ENCODE assay signal across 11 cellular contexts in the genomic region with DNA sequence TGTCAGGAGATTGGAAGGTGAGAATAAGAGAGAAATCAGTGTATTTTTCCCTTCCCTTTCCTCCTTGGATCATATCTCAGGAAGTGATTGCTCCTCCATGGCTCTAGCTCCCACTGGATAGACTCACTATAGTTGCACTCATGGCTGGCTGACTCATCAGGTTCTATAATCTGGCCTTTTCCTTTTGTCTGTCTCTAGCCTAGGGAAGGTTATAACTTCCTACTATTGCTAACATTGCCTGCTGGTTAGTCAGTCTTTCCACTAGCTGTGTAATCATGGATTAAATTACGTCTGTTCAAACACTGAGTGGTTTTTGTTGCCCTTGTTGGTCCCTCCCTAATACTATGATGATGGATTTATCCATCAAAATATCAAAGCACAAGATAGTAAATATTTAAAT.
DNase-seq lines count a peak whose midpoint lies in the region; ATAC-seq, FAIRE-seq and TF ChIP-seq lines count a peak whose summit lies in the region.
"Had no signal": no experiment of that assay in that cellular context is flagged by ENCODE, and none has a peak within 500 bp of the region (broad histone marks: within the 10 kb centered on the region; RNA-seq: fewer than 3 reads in every experiment).

No MANE protein-coding gene starts in this region.

- H3K4me1 ChIP-seq in SJSA1 (replicated peaks) (peaks cover 16% of the 10 kb centered on the region), thyroid gland (no peaks in the 10 kb centered on the region)

- FAIRE-seq in urothelium cell line (lab: Jason Lieb, UNC), result no peak

- intact Hi-C loops in thyroid gland (cut with DNase I), result no loop called here

- H3K27me3 ChIP-seq in SJSA1 (replicated peaks), result no peaks in the 10 kb centered on the region
- no peaks in the 10 kb centered on the region for H3K27me3 ChIP-seq in thyroid gland
- H3K27me3 ChIP-seq: BLaER1 treated with 17β-estradiol and CSF1 and Interleukin-3, amounts not matched to agents 10 nM and 100 nM had no signal

- peak; percentile 27 for DNase-seq in NCI-H82 (lab: John Stamatoyannopoulos, UW)
- DNase-seq in NCI-H82 treated with DMSO at 0.1 percent for 48 hours (lab: John Stamatoyannopoulos, UW; ENCODE audit: unreplicated experiment), result no peak
- peak; percentile 79 to 82 for DNase-seq in SJSA1 (ENCODE audit: low read depth in 1 of 2, low spot score in 2 of 2)
- DNase-seq in fibroblast of pulmonary artery (ENCODE audit: low read depth), result peak; percentile 93
- DNase-seq in urothelium cell line (ENCODE audit: low spot score), result peak; percentile 72
- DNase-seq in thyroid gland, result no peak
- DNase-seq: activated CD8-positive, alpha-beta T cell treated with anti-CD3 and anti-CD28 coated beads for 36 hours had no signal

- TF ChIP-seq CTCF in fibroblast of pulmonary artery (IDR thresholded peaks at IDR 0.05; ENCODE audit: low read length, missing control alignments), result no peak
- no peak for TF ChIP-seq CTCF in thyroid gland (IDR thresholded peaks at IDR 0.05)

- H3K36me3 ChIP-seq in SJSA1, result no peaks in the 10 kb centered on the region
- H3K36me3 ChIP-seq in thyroid gland, result no peaks in the 10 kb centered on the region
- H3K36me3 ChIP-seq: BLaER1 treated with 17β-estradiol and CSF1 and Interleukin-3, amounts not matched to agents 10 nM and 100 nM; cardiac muscle cell had no signal

- WGBS in thyroid gland, 2 donors, result 59 to 75% methylated on average over 1 of the region's 1 CpG

- H3K4me3 ChIP-seq in SJSA1 (no peak overlapping the region), fibroblast of pulmonary artery (replicated peaks; ENCODE audit: low read depth, low read length) (no peak overlapping the region), thyroid gland (replicated peaks in 1 of 3) (no peak overlapping the region)
- H3K4me3 ChIP-seq: BLaER1 treated with 17β-estradiol and CSF1 and Interleukin-3, amounts not matched to agents 10 nM and 100 nM; cardiac muscle cell had no signal

- H3K27ac ChIP-seq in SJSA1 (peak overlapping the region; percentile 82), thyroid gland (no peak overlapping the region)
- H3K27ac ChIP-seq: BLaER1 treated with 17β-estradiol and CSF1 and Interleukin-3, amounts not matched to agents 10 nM and 100 nM; cardiac muscle cell had no signal

- TF ChIP-seq POLR2A in thyroid gland (IDR thresholded peaks at IDR 0.05), result no peak

- no peaks in the 10 kb centered on the region for H3K9me3 ChIP-seq in SJSA1 (replicated peaks)
- H3K9me3 ChIP-seq in thyroid gland, result no peaks in the 10 kb centered on the region
- H3K9me3 ChIP-seq: BLaER1 treated with 17β-estradiol and CSF1 and Interleukin-3, amounts not matched to agents 10 nM and 100 nM had no signal

- no peak for ATAC-seq in GM21367 (IDR thresholded peaks at IDR 0.05; ENCODE audit: unreplicated experiment)
- no peak for ATAC-seq in HG02938 (IDR thresholded peaks at IDR 0.05; ENCODE audit: unreplicated experiment)
- ATAC-seq: activated CD8-positive, alpha-beta T cell treated with anti-CD3 and anti-CD28 coated beads for 36 hours had no signal

Comparison
In these comparisons a context has a peak if more than half of its experiments do, and no peak if none do; other contexts are left out.
1. DNase-seq: peak in NCI-H82 (single experiment), SJSA1 (2 of 2), fibroblast of pulmonary artery (single experiment) and urothelium cell line (single experiment); none in NCI-H82 treated with DMSO at 0.1 percent for 48 hours (single experiment) and thyroid gland (0 of 2).